Comparison of ENCODE assay signal across 11 cellular contexts in the genomic region with DNA sequence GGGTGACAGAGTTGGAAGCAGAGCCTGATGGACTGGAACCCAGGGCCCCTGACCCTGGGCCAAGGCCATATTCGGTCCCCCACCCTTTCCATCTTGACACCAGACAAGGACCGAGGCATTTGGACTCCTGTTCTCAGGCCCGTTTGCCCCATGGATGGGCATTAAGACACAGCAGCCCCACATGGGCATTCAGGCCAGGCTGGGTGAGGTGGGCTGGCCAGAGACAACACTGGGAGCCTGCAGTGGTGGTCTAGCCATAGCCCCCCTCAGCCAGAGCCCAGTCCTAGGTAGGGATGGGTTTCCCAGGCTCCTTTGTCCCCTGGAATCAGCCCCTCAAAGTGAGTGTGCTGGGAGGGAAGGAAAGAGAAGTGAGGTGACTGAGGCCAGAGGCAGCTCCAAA. TPM values are rescaled to one million over a fixed set of nuclear protein-coding genes. Genes with fewer than 3 reads are reported as not detected.
DNase-seq lines count a peak whose midpoint lies in the region; TF ChIP-seq lines count a peak whose summit lies in the region.
"Had no signal": no experiment of that assay in that cellular context is flagged by ENCODE, and none has a peak within 500 bp of the region (broad histone marks: within the 10 kb centered on the region; RNA-seq: fewer than 3 reads in every experiment).

No MANE protein-coding gene starts in this region.

- no peak for DNase-seq in activated naive CD4-positive, alpha-beta T cell treated with Interleukin-2 at 50 U/mL for 16 hours
- DNase-seq in thyroid gland, result no peak
- DNase-seq in SIG-M5 treated with dmso at 0.1 percent for 504 hours (lab: John Stamatoyannopoulos, UW; ENCODE audit: unreplicated experiment), result no peak
- DNase-seq in iPS-NIHi7 (ENCODE audit: extremely low spot score), result no peak
- DNase-seq in NCI-H226, result no peak
- DNase-seq: ACHN, NCI-H2029, T1000 had no signal

- H3K4me1 ChIP-seq in mucosa of stomach (ENCODE audit: control insufficient read depth, insufficient read depth, low read length) (peaks cover 35% of the 10 kb centered on the region), thyroid gland (peaks cover 29 to 45% of the 10 kb centered on the region in 2 donors)

- intact Hi-C loops in thyroid gland (cut with DNase I), result loop anchor here (5.0 kb wide), 1 partner anchor 66 kb away; no protein-coding TSS in a partner anchor

- peaks cover 8% of the 10 kb centered on the region for H3K36me3 ChIP-seq in mucosa of stomach (ENCODE audit: control insufficient read depth, insufficient read depth, low read length)
- peaks cover 3 to 15% of the 10 kb centered on the region in 2 donors for H3K36me3 ChIP-seq in thyroid gland

- H3K27ac ChIP-seq in thyroid gland, result peak overlapping the region in 2 of 3 donors; percentile 82 to 83

- H3K9me3 ChIP-seq in mucosa of stomach (ENCODE audit: control insufficient read depth, low read length) (no peaks in the 10 kb centered on the region), thyroid gland (no peaks in the 10 kb centered on the region)

- H3K9ac ChIP-seq in mucosa of stomach (ENCODE audit: low read length), result peak overlapping the region; percentile 82

- H3K36me3 Mint-ChIP-seq in activated naive CD4-positive, alpha-beta T cell treated with anti-CD3 and anti-CD28 coated beads, Interleukin-2, amount 50 U/mL, for 24 hours, result no peaks in the 10 kb centered on the region
- peaks cover 10% of the 10 kb centered on the region for H3K36me3 Mint-ChIP-seq in brain

- no peak overlapping the region for H3K4me3 ChIP-seq in mucosa of stomach (ENCODE audit: low read length)
- H3K4me3 ChIP-seq in thyroid gland (replicated peaks in 1 of 3), result no peak overlapping the region

- H3K9me3 Mint-ChIP-seq in activated naive CD4-positive, alpha-beta T cell treated with anti-CD3 and anti-CD28 coated beads, Interleukin-2, amount 50 U/mL, for 24 hours, result no peaks in the 10 kb centered on the region
- peaks cover 0 to 2% (median 0%) of the 10 kb centered on the region in 5 experiments for H3K9me3 Mint-ChIP-seq in brain

- no peak for TF ChIP-seq POLR2A in thyroid gland (IDR thresholded peaks at IDR 0.05)

- TF ChIP-seq CTCF in brain (conservative IDR thresholded peaks at IDR 0.05), result no peak
- no peak for TF ChIP-seq CTCF in thyroid gland (IDR thresholded peaks at IDR 0.05)

- no peaks in the 10 kb centered on the region for H3K27me3 Mint-ChIP-seq in activated naive CD4-positive, alpha-beta T cell treated with anti-CD3 and anti-CD28 coated beads, Interleukin-2, amount 50 U/mL, for 24 hours
- peaks cover 9% of the 10 kb centered on the region for H3K27me3 Mint-ChIP-seq in brain

- 83 to 84% methylated on average over 2 to 3 of the region's 3 CpGs for WGBS in thyroid gland, 2 donors

- peak overlapping the region; percentile 0 for H3K4me3 Mint-ChIP-seq in activated naive CD4-positive, alpha-beta T cell treated with anti-CD3 and anti-CD28 coated beads, Interleukin-2, amount 50 U/mL, for 24 hours
- peak overlapping the region in 4 of 5 experiments; percentile 98 to 100 (median 99) for H3K4me3 Mint-ChIP-seq in brain

- H3K4me1 Mint-ChIP-seq in activated naive CD4-positive, alpha-beta T cell treated with anti-CD3 and anti-CD28 coated beads, Interleukin-2, amount 50 U/mL, for 24 hours, result peaks cover 40% of the 10 kb centered on the region
- H3K4me1 Mint-ChIP-seq in brain, result peaks cover 74% of the 10 kb centered on the region

- no peaks in the 10 kb centered on the region for H3K27me3 ChIP-seq in mucosa of stomach (ENCODE audit: control insufficient read depth, insufficient read depth, low read length)
- no peaks in the 10 kb centered on the region for H3K27me3 ChIP-seq in thyroid gland

- H3K27ac Mint-ChIP-seq in activated naive CD4-positive, alpha-beta T cell treated with anti-CD3 and anti-CD28 coated beads, Interleukin-2, amount 50 U/mL, for 24 hours, result no peak overlapping the region
- H3K27ac Mint-ChIP-seq in brain, result peak overlapping the region in 1 of 5 experiments; percentile 98

RNA-seq across cellular contexts. Expression of gene PDK2, which starts 1.6 kb away (rescaled TPM):
- polyA plus RNA-seq in brain (ENCODE audit: insufficient read depth, low read depth, low replicate concordance), result 80.8 TPM
- total RNA-seq in thyroid gland, result 10 to 100 TPM; 42.5 to 79.3 (median 64.5) TPM

RNA-seq across cellular contexts. Expression of gene SAMD14, which starts 33.2 kb away (rescaled TPM):
- polyA plus RNA-seq in brain (ENCODE audit: insufficient read depth, low read depth, low replicate concordance), result 24.4 TPM
- total RNA-seq in thyroid gland, result under 1 TPM; 0.24 to 0.81 (median 0.58) TPM

RNA-seq across cellular contexts. Expression of gene ITGA3, which starts 40.8 kb away (rescaled TPM):
- 41.3 TPM for polyA plus RNA-seq in brain (ENCODE audit: insufficient read depth, low read depth, low replicate concordance)
- total RNA-seq in thyroid gland, result 100 to 1,000 TPM; 145 to 246 (median 172) TPM

RNA-seq across cellular contexts. Expression of gene PPP1R9B, which starts 53.7 kb away (rescaled TPM):
- polyA plus RNA-seq in brain (ENCODE audit: insufficient read depth, low read depth, low replicate concordance), result 53.1 TPM
- total RNA-seq in thyroid gland, result 10 to 100 TPM; 28.6 to 37.2 (median 31.9) TPM
